In genomic region chr3:150370982-150371381, GRCh38 we compare ENCODE assay signal across 9 cellular contexts. TPM values are rescaled to one million over a fixed set of nuclear protein-coding genes. Genes with fewer than 3 reads are reported as not detected.
DNase-seq lines count a peak whose midpoint lies in the region; ATAC-seq and TF ChIP-seq lines count a peak whose summit lies in the region.
"Had no signal": no experiment of that assay in that cellular context is flagged by ENCODE, and none has a peak within 500 bp of the region (broad histone marks: within the 10 kb centered on the region; RNA-seq: fewer than 3 reads in every experiment).

No MANE protein-coding gene starts in this region.

- no peak for TF ChIP-seq POLR2A in uterus (IDR thresholded peaks at IDR 0.05)

- ATAC-seq in heart right ventricle (peak in 5 of 8 donors; percentile 35 to 61 (median 59)), mucosa of descending colon (peak; percentile 24), GM21786 (IDR thresholded peaks at IDR 0.05; ENCODE audit: unreplicated experiment) (no peak), HG02610 (IDR thresholded peaks at IDR 0.05; ENCODE audit: unreplicated experiment) (no peak)

- 80 to 82% methylated on average over 2 of the region's 2 CpGs for WGBS in heart right ventricle, 2 donors

- H3K36me3 ChIP-seq in heart right ventricle, result no peaks in the 10 kb centered on the region
- H3K36me3 ChIP-seq in mucosa of descending colon (ENCODE audit: low read depth), result no peaks in the 10 kb centered on the region
- H3K36me3 ChIP-seq in uterus, result no peaks in the 10 kb centered on the region

- no peaks in the 10 kb centered on the region for H3K27me3 ChIP-seq in heart right ventricle
- H3K27me3 ChIP-seq in dorsolateral prefrontal cortex, result no peaks in the 10 kb centered on the region
- H3K27me3 ChIP-seq in uterus, result no peaks in the 10 kb centered on the region

- H3K9me3 ChIP-seq in heart right ventricle (peaks cover 0 to 6% (median 0%) of the 10 kb centered on the region in 11 donors), mucosa of descending colon (no peaks in the 10 kb centered on the region), uterus (no peaks in the 10 kb centered on the region)

- DNase-seq in heart right ventricle (no peak), cardiac septum (ENCODE audit: low spot score) (no peak), dorsolateral prefrontal cortex (no peak), mucosa of descending colon (no peak), uterus (no peak)
- DNase-seq in stimulated activated naive CD4-positive, alpha-beta T cell (lab: John Stamatoyannopoulos, UW), result no peak
- DNase-seq: NCI-H2081 treated with DMSO at 0.1 percent for 48 hours had no signal

- peak overlapping the region; percentile 62 to 97 (median 90) for H3K27ac ChIP-seq in heart right ventricle
- peak overlapping the region in 42 of 59 donors; percentile 1 to 85 (median 64) for H3K27ac ChIP-seq in dorsolateral prefrontal cortex
- peak overlapping the region; percentile 48 to 84 for H3K27ac ChIP-seq in uterus

- H3K4me1 ChIP-seq in heart right ventricle (peaks cover 0 to 37% (median 19%) of the 10 kb centered on the region in 9 donors), mucosa of descending colon (ENCODE audit: low read depth) (no peaks in the 10 kb centered on the region), uterus (no peaks in the 10 kb centered on the region)

- peak overlapping the region in 6 of 10 donors; percentile 27 to 45 (median 40) for H3K4me3 ChIP-seq in heart right ventricle
- H3K4me3 ChIP-seq in dorsolateral prefrontal cortex, result peak overlapping the region in 44 of 59 donors; percentile 0 to 57 (median 34)
- no peak overlapping the region for H3K4me3 ChIP-seq in mucosa of descending colon
- H3K4me3 ChIP-seq in uterus, result no peak overlapping the region

- intact Hi-C loops in heart right ventricle (cut with DNase I) (loop anchor here in 5 of 10 donors (1.0 to 5.0 kb wide), 3 partner anchors 36 to 38 kb away; partner anchors contain the start of gene TSC22D2 (in 5 of the 5)), cardiac septum (cut with DNase I) (loop anchor here (1.0 to 2.0 kb wide), 3 partner anchors 22 to 138 kb away; partner anchors contain the start of gene TSC22D2), dorsolateral prefrontal cortex (cut with DNase I) (loop anchor here in 1 of 2 donors (5.0 kb wide), 1 partner anchor 36 kb away; the partner anchor contains the start of gene TSC22D2), mucosa of descending colon (cut with DNase I, micrococcal nuclease) (no loop called here), uterus (cut with DNase I; ENCODE audit: low total_unique reads) (no loop called here)

- no peak for TF ChIP-seq CTCF in heart right ventricle (IDR thresholded peaks at IDR 0.05)
- no peak for TF ChIP-seq CTCF in dorsolateral prefrontal cortex (IDR thresholded peaks at IDR 0.05 in 54 of 56, conservative IDR thresholded peaks at IDR 0.05 in 2 of 56; ENCODE audit: low read depth in 1 of 56, partially characterized antibody in 56 of 56)
- no peak for TF ChIP-seq CTCF in mucosa of descending colon (IDR thresholded peaks at IDR 0.05)
- no peak for TF ChIP-seq CTCF in uterus (IDR thresholded peaks at IDR 0.05)

RNA-seq across cellular contexts. Expression of gene TSC22D2, which starts 37.1 kb away (rescaled TPM):
- 10 to 100 TPM; 17.2 to 73.1 (median 38.9) TPM for total RNA-seq in heart right ventricle
- polyA plus RNA-seq in heart right ventricle, result 10 to 100 TPM; 11.8 to 15.1 TPM
- 66.0 TPM for total RNA-seq in cardiac septum
- 10 to 100 TPM; 32.6 to 65.1 (median 45.0) TPM for total RNA-seq in dorsolateral prefrontal cortex
- 10 to 100 TPM; 21.8 to 35.5 (median 31.3) TPM for total RNA-seq in mucosa of descending colon
- 10 to 100 TPM; 11.8 to 60.5 (median 23.6) TPM for total RNA-seq in uterus

Comparison
In these comparisons a context has a peak if more than half of its experiments do, and no peak if none do; other contexts are left out.
1. ATAC-seq: peak in heart right ventricle (5 of 8) and mucosa of descending colon (single experiment); none in GM21786 (single experiment) and HG02610 (single experiment).
2. H3K4me3 ChIP-seq: peak in heart right ventricle (6 of 10) and dorsolateral prefrontal cortex (44 of 59); none in mucosa of descending colon (single experiment) and uterus (0 of 2).
3. Peak in every context shown above with its lines, with median percentiles within 50 percentile points of each other: H3K27ac ChIP-seq.